Comparison of ENCODE assay signal across 28 cellular contexts in genomic region chr7:21099432-21099831, GRCh38.
DNase-seq lines count a peak whose midpoint lies in the region; ATAC-seq, FAIRE-seq and TF ChIP-seq lines count a peak whose summit lies in the region.
"Had no signal": no experiment of that assay in that cellular context is flagged by ENCODE, and none has a peak within 500 bp of the region (broad histone marks: within the 10 kb centered on the region; RNA-seq: fewer than 3 reads in every experiment).

No MANE protein-coding gene starts in this region.

- DNase-seq in Daoy (ENCODE audit: low read depth): peak; percentile 41
- DNase-seq in GM12878 (ENCODE audit: low read depth, low spot score): peak; percentile 12
- DNase-seq in NOMO-1 (lab: John Stamatoyannopoulos, UW; ENCODE audit: unreplicated experiment in 2 of 2): no peak
- no peak for DNase-seq in right lobe of liver
- no peak for DNase-seq in activated naive CD4-positive, alpha-beta T cell treated with anti-CD3 and anti-CD28 coated beads, Interleukin-2, amount 50 U/mL, for 72 hours (ENCODE audit: low spot score in 2 of 2)
- DNase-seq: activated CD8-positive, alpha-beta T cell treated with anti-CD3 and anti-CD28 coated beads for 36 hours; activated naive CD4-positive, alpha-beta T cell treated with anti-CD3 and anti-CD28 coated beads, Interleukin-2, amount 50 U/mL, for 16 hours; activated T-cell treated with anti-CD3 and anti-CD28 coated beads, Interleukin-2, amount 50 U/mL, for 1 hour; foreskin fibroblast; GDM1; hippocampal formation; islet precursor cell; NCI-H1436 treated with DMSO at 0.1 percent for 48 hours; NCI-H82; occipital lobe; PC-9; right cardiac atrium; T-helper 2 cell; testis; WERI-Rb-1 had no signal

- SMC1A ChIA-PET in GM12878 (lab: Charles Lee; ENCODE audit: uncharacterized antibody, unreplicated experiment): interaction anchor here (1.1 kb wide), 1 partner anchor 14 kb away, joined by 4 read pairs; no protein-coding TSS in a partner anchor

- no peak overlapping the region for H2AFZ ChIP-seq in GM12878 (ENCODE audit: control insufficient read depth, low read depth, low read length)
- H2AFZ ChIP-seq: PC-9 had no signal

- in situ Hi-C loops in GM12878 (cut with MboI): no loop called here

- no peak for TF ChIP-seq POLR2A in GM12878 (IDR thresholded peaks at IDR 0.05; ENCODE audit: low read depth, low read length)
- TF ChIP-seq POLR2A in right lobe of liver (IDR thresholded peaks at IDR 0.05): no peak

- H3K36me3 Mint-ChIP-seq in activated naive CD4-positive, alpha-beta T cell treated with anti-CD3 and anti-CD28 coated beads, Interleukin-2, amount 50 U/mL, for 72 hours: no peaks in the 10 kb centered on the region

- POLR2A ChIA-PET in GM12878 (lab: Charles Lee): no interaction called here

- H3K27me3 ChIP-seq in GM12878 (replicated peaks in 1 of 2; ENCODE audit: control insufficient read depth in 2 of 2, insufficient read depth in 2 of 2, low read length in 1 of 2): no peaks in the 10 kb centered on the region
- H3K27me3 ChIP-seq in right lobe of liver: no peaks in the 10 kb centered on the region
- H3K27me3 ChIP-seq: testis had no signal

- no peak for FAIRE-seq in GM12878 (lab: Jason Lieb, UNC)
- FAIRE-seq: colon, HepG2 had no signal

- no peaks in the 10 kb centered on the region for H4K20me1 ChIP-seq in GM12878 (ENCODE audit: control insufficient read depth, insufficient read depth)

- no peak for TF ChIP-seq CTCF in GM12878 (IDR thresholded peaks at IDR 0.05 in 2 of 3, conservative IDR thresholded peaks at IDR 0.05 in 1 of 3; ENCODE audit: control insufficient read depth in 2 of 3, extremely low read depth in 1 of 3, insufficient read depth in 1 of 3, low read depth in 3 of 3, low read length in 3 of 3)
- TF ChIP-seq CTCF in right lobe of liver (IDR thresholded peaks at IDR 0.05): no peak

- H3K4me3 ChIP-seq in GM12878: no peak overlapping the region
- no peak overlapping the region for H3K4me3 ChIP-seq in right lobe of liver
- H3K4me3 ChIP-seq: lung, PC-9, testis had no signal

- H3K4me2 ChIP-seq in GM12878 (ENCODE audit: control insufficient read depth, insufficient read depth): no peak overlapping the region
- H3K4me2 ChIP-seq: PC-9 had no signal

- no peaks in the 10 kb centered on the region for H3K4me1 ChIP-seq in GM12878 (ENCODE audit: control insufficient read depth, insufficient read depth, low read length)
- no peaks in the 10 kb centered on the region for H3K4me1 ChIP-seq in right lobe of liver
- H3K4me1 ChIP-seq: testis had no signal

- intact Hi-C loops in GM12878 (cut with micrococcal nuclease; ENCODE audit: unreplicated experiment): no loop called here
- intact Hi-C loops in right lobe of liver (cut with DNase I): no loop called here

- no peak for TF ChIP-seq EP300 in GM12878 (IDR thresholded peaks at IDR 0.05; ENCODE audit: borderline replicate concordance in 1 of 2, control insufficient read depth in 1 of 2, low read depth in 2 of 2, low read length in 2 of 2)

- H3K9me3 Mint-ChIP-seq in activated naive CD4-positive, alpha-beta T cell treated with anti-CD3 and anti-CD28 coated beads, Interleukin-2, amount 50 U/mL, for 72 hours: no peaks in the 10 kb centered on the region
- H3K9me3 Mint-ChIP-seq: activated CD8-positive, alpha-beta T cell treated with anti-CD3 and anti-CD28 coated beads for 36 hours had no signal

- BruUV-seq in GM12878 (replicated peaks; lab: Mats Ljungman, UMichigan): no TSS peak

- no peak overlapping the region for H3K27ac ChIP-seq in GM12878 (ENCODE audit: control insufficient read depth, insufficient read depth)
- no peak overlapping the region for H3K27ac ChIP-seq in right lobe of liver
- H3K27ac ChIP-seq: C4-2B, epithelial cell of prostate, PC-9, testis, WERI-Rb-1 had no signal

- 0% methylated on average over 1 of the region's 1 CpG for WGBS in GM12878 (ENCODE audit: insufficient coverage, insufficient replicate concordance, low lambda C conversion rate, missing lambda C conversion rate)
- 58% methylated on average over 1 of the region's 1 CpG for WGBS in right lobe of liver (ENCODE audit: insufficient coverage, low coverage, low lambda C conversion rate, missing lambda C conversion rate)

- H3K9ac ChIP-seq in GM12878 (ENCODE audit: control insufficient read depth, insufficient read depth, low read length): no peak overlapping the region

- H3K9me3 ChIP-seq in GM12878 (replicated peaks; ENCODE audit: control insufficient read depth, insufficient read depth, low read length) (no peaks in the 10 kb centered on the region), right lobe of liver (no peaks in the 10 kb centered on the region)
- H3K9me3 ChIP-seq: testis had no signal

- TF ChIP-seq RAD21 in GM12878 (IDR thresholded peaks at IDR 0.05; ENCODE audit: insufficient read depth, low read depth, low read length): no peak

- H3K27ac Mint-ChIP-seq in activated naive CD4-positive, alpha-beta T cell treated with anti-CD3 and anti-CD28 coated beads, Interleukin-2, amount 50 U/mL, for 72 hours: no peak overlapping the region
- H3K27ac Mint-ChIP-seq: activated CD8-positive, alpha-beta T cell treated with anti-CD3 and anti-CD28 coated beads for 36 hours had no signal

- H3K36me3 ChIP-seq in GM12878 (ENCODE audit: control insufficient read depth in 2 of 2, insufficient read depth in 2 of 2, low read length in 1 of 2): no peaks in the 10 kb centered on the region
- H3K36me3 ChIP-seq in right lobe of liver: no peaks in the 10 kb centered on the region
- H3K36me3 ChIP-seq: WERI-Rb-1 had no signal

- H3K79me2 ChIP-seq in GM12878 (ENCODE audit: control insufficient read depth, insufficient read depth, low read length): no peaks in the 10 kb centered on the region

- ATAC-seq in GM19452 (IDR thresholded peaks at IDR 0.05; ENCODE audit: unreplicated experiment) (peak; percentile 73), HG03442 (IDR thresholded peaks at IDR 0.05; ENCODE audit: unreplicated experiment) (peak; percentile 86), GM12878 (peak; percentile 80), GM21390 (IDR thresholded peaks at IDR 0.05; ENCODE audit: unreplicated experiment) (no peak), right lobe of liver (no peak)
- ATAC-seq in activated naive CD4-positive, alpha-beta T cell treated with anti-CD3 and anti-CD28 coated beads, Interleukin-2, amount 50 U/mL, for 72 hours: no peak
- ATAC-seq: activated CD8-positive, alpha-beta T cell treated with anti-CD3 and anti-CD28 coated beads for 36 hours; HepG2; right cardiac atrium had no signal

- CTCF ChIA-PET in GM12878 (lab: Yijun Ruan, JAX): interaction anchor here (0.8 kb wide), 1 partner anchor 19 kb away, joined by 3 read pairs; no protein-coding TSS in a partner anchor

- RAD21 ChIA-PET in GM12878 (lab: Charles Lee; ENCODE audit: unreplicated experiment): no interaction called here

TF ChIP-seq in GM12878, 131 proteins besides CTCF, POLR2A, EP300 and RAD21:
- TF ChIP-seq POLR2AphosphoS2 (IDR thresholded peaks at IDR 0.05; ENCODE audit: low read depth, low read length): no peak
- no peak for TF ChIP-seq PKNOX1 (IDR thresholded peaks at IDR 0.05)
- peak; percentile 63; the same call in 1 of the 2 replicates for TF ChIP-seq NR2F1 (conservative IDR thresholded peaks at IDR 0.05)
- TF ChIP-seq RBBP5 (conservative IDR thresholded peaks at IDR 0.05): no peak

Comparison
In these comparisons a context has a peak if more than half of its experiments do, and no peak if none do; other contexts are left out.
1. DNase-seq: peak in Daoy (single experiment) and GM12878 (single experiment); none in NOMO-1 (0 of 2), right lobe of liver (0 of 3) and activated naive CD4-positive, alpha-beta T cell treated with anti-CD3 and anti-CD28 coated beads, Interleukin-2, amount 50 U/mL, for 72 hours (0 of 2).
2. ATAC-seq: peak in GM19452 (single experiment), HG03442 (single experiment) and GM12878 (single experiment); none in GM21390 (single experiment), right lobe of liver (0 of 4) and activated naive CD4-positive, alpha-beta T cell treated with anti-CD3 and anti-CD28 coated beads, Interleukin-2, amount 50 U/mL, for 72 hours (0 of 2).